In genomic region chr9:38039090-38039906, GRCh38 we compare ENCODE assay signal across 1 cellular context.
A peak's percentile ranks its signal among the peaks of the same experiment; 100 is the strongest.
TF ChIP-seq lines count a peak whose summit lies in the region.

No MANE protein-coding gene starts in this region.

TF ChIP-seq in HepG2, 621 proteins besides CTCF, POLR2A, EP300 and RAD21 (continued from another document):
- peak; percentile 70 for TF ChIP-seq ZNF687 (CRISPR knock-in tag; IDR thresholded peaks at IDR 0.05)
- TF ChIP-seq SMARCE1 (IDR thresholded peaks at IDR 0.05; ENCODE audit: borderline replicate concordance) = no peak
